ENCODE assay signal across 8 cellular contexts in the genomic region with DNA sequence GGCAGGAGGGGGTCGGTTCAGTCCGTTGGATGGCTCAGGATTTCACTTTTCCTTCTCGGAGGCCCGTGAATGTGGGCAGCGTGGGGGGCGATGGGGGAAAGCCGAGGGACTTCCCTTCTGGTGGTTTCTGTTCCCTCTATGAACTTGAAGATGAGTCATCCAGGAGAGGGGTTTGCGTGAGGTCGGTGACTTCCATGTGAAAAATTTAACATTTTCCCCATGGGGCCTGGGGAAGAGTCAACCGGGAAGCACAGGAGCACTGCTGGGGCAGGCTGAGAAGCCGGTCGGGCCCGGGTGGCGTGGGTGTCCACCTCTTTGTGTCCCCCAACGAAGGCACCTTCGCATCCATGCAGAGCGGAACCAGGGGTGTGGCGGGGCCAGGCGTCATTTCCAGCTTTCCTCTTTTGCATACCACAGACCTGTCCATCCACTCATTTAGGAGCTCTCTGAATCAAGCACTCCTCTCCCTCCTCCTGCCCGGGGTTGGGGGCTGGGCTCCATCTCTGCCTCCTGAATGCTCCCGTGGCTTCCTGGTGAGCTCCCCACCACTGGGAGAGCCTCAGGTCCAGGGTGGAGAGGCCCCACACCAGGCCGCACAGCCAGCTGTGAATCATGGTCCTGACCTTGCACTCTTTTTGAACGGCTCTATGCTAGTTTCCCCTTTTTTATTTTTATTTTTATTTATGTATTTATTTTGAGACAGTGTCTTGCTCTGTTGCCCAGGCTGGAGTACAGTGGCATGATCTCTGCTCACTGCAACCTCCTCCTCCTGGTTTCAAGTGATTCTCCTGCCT.
DNase-seq lines count a peak whose midpoint lies in the region; ATAC-seq, FAIRE-seq and TF ChIP-seq lines count a peak whose summit lies in the region.

No MANE protein-coding gene starts in this region.

- no peak overlapping the region for H3K56ac ChIP-seq in H1 (replicated peaks; ENCODE audit: insufficient read length, low read depth, low read length)

- H3K4me1 ChIP-seq in OCI-LY3 (ENCODE audit: low read length) (peaks cover 90% of the 10 kb centered on the region), H1 (replicated peaks in 1 of 4; ENCODE audit: control insufficient read depth in 3 of 4, insufficient read depth in 4 of 4, low read length in 3 of 4) (peaks cover 14 to 36% (median 28%) of the 10 kb centered on the region in 4 experiments), subcutaneous abdominal adipose tissue (ENCODE audit: control insufficient read depth in 5 of 5, insufficient read depth in 5 of 5, low read length in 5 of 5) (peaks cover 0 to 31% (median 11%) of the 10 kb centered on the region in 5 donors)

- peak; percentile 44 for ATAC-seq in HG02884 (IDR thresholded peaks at IDR 0.05; ENCODE audit: unreplicated experiment)

- FAIRE-seq in H1 (lab: Jason Lieb, UNC), result no peak

- peaks cover 2% of the 10 kb centered on the region for H3K23me2 ChIP-seq in H1 (ENCODE audit: low read depth, low read length)

- no peak overlapping the region for H3K4ac ChIP-seq in H1 (replicated peaks; ENCODE audit: insufficient read length, low read depth, low read length)

- no peak for TF ChIP-seq EP300 in H1 (IDR thresholded peaks at IDR 0.05; ENCODE audit: borderline replicate concordance in 1 of 2, low read depth in 2 of 2, low read length in 2 of 2)

- no peak for TF ChIP-seq POLR2A in H1 (IDR thresholded peaks at IDR 0.05; ENCODE audit: control extremely low read depth in 1 of 2, low read depth in 2 of 2, low read length in 2 of 2)

- TF ChIP-seq RAD21 in H1 (IDR thresholded peaks at IDR 0.05 in 1 of 2, conservative IDR thresholded peaks at IDR 0.05 in 1 of 2; ENCODE audit: low read depth in 2 of 2, low read length in 2 of 2), result no peak

- 67% methylated on average over 22 of the region's 23 CpGs; no CpG with 5 or more reads in 1 of the 2 experiments for WGBS in H1 (ENCODE audit: extremely low coverage in 1 of 2, insufficient coverage in 1 of 2, insufficient read length in 1 of 2, insufficient replicate concordance in 2 of 2, low coverage in 1 of 2, low lambda C conversion rate in 2 of 2, missing lambda C conversion rate in 1 of 2), 2 experiments

- peaks cover 21% of the 10 kb centered on the region for H3K36me3 ChIP-seq in OCI-LY3 (replicated peaks; ENCODE audit: low read depth, low read length)
- no peaks in the 10 kb centered on the region for H3K36me3 ChIP-seq in H1 (ENCODE audit: control insufficient read depth in 2 of 4, insufficient read depth in 4 of 4, low read length in 3 of 4)
- no peaks in the 10 kb centered on the region for H3K36me3 ChIP-seq in subcutaneous abdominal adipose tissue (ENCODE audit: control insufficient read depth in 5 of 5, insufficient read depth in 5 of 5, low read length in 5 of 5)

- peak overlapping the region; percentile 99 for H3K27ac ChIP-seq in OCI-LY3 (ENCODE audit: low read length)
- H3K27ac ChIP-seq in H1 (ENCODE audit: low read depth, low read length), result no peak overlapping the region
- no peak overlapping the region for H3K27ac ChIP-seq in subcutaneous abdominal adipose tissue (ENCODE audit: low read depth, low read length)

- H3K4me3 ChIP-seq in OCI-LY3 (ENCODE audit: low read length) (peak overlapping the region; percentile 71), H1 (ENCODE audit: extremely low read depth in 1 of 4, insufficient read depth in 2 of 4, low read depth in 3 of 4, low read length in 4 of 4) (no peak overlapping the region), subcutaneous abdominal adipose tissue (ENCODE audit: low read depth in 1 of 5, low read length in 5 of 5) (peak overlapping the region in 3 of 5 donors; percentile 8 to 29 (median 21))

- H2AFZ ChIP-seq in OCI-LY3 (ENCODE audit: low read depth, low read length), result no peak overlapping the region
- H2AFZ ChIP-seq in H1 (ENCODE audit: low read length), result no peak overlapping the region

- no peak overlapping the region for H3K14ac ChIP-seq in H1 (ENCODE audit: insufficient read length)

- TF ChIP-seq CTCF in OCI-LY3 (IDR thresholded peaks at IDR 0.05; ENCODE audit: low read depth, low read length) (no peak), H1 (IDR thresholded peaks at IDR 0.05; ENCODE audit: control extremely low read depth in 1 of 3, insufficient read depth in 1 of 3, low read depth in 1 of 3, low read length in 3 of 3) (no peak)

- no peaks in the 10 kb centered on the region for H3K79me1 ChIP-seq in H1 (ENCODE audit: low read depth, low read length)

- peak; percentile 72 for DNase-seq in activated CD4-positive, alpha-beta T cell treated with anti-CD3 and anti-CD28 coated beads for 48 hours
- no peak for DNase-seq in activated CD4-positive, alpha-beta T cell treated with anti-CD3 and anti-CD28 coated beads for 1 hour
- DNase-seq in H1 (ENCODE audit: low read depth in 1 of 2, low spot score in 2 of 2), result no peak
- no peak for DNase-seq in NCI-H2171 (lab: John Stamatoyannopoulos, UW)
- DNase-seq in NCI-H510A (lab: John Stamatoyannopoulos, UW), result no peak

- H4K91ac ChIP-seq in H1 (replicated peaks; ENCODE audit: insufficient read length, low read length), result peak overlapping the region; percentile 72

- H4K5ac ChIP-seq in H1 (ENCODE audit: insufficient read length, low read depth, low read length), result no peak overlapping the region

- H4K8ac ChIP-seq in H1 (ENCODE audit: extremely low read depth, insufficient read depth, low read length), result no peak overlapping the region

- no peaks in the 10 kb centered on the region for H4K20me1 ChIP-seq in OCI-LY3 (ENCODE audit: insufficient read depth, low read length)
- H4K20me1 ChIP-seq in H1 (replicated peaks in 1 of 2; ENCODE audit: control insufficient read depth in 1 of 2, insufficient read depth in 2 of 2, low read length in 2 of 2), result no peaks in the 10 kb centered on the region

- no peak overlapping the region for H2BK15ac ChIP-seq in H1 (ENCODE audit: low read length)

- H3K4me2 ChIP-seq in OCI-LY3 (ENCODE audit: low read length) (peak overlapping the region; percentile 88), H1 (ENCODE audit: insufficient read depth in 1 of 2, low read depth in 2 of 2, low read length in 2 of 2) (no peak overlapping the region; a peak in 1 of 4 replicates)

- no peak overlapping the region for H3K23ac ChIP-seq in H1 (ENCODE audit: insufficient read length)

- H3K9me3 ChIP-seq in OCI-LY3 (ENCODE audit: insufficient read depth, low read length) (no peaks in the 10 kb centered on the region), H1 (ENCODE audit: insufficient read depth in 2 of 2, low read depth in 1 of 2, low read length in 1 of 2) (no peaks in the 10 kb centered on the region), subcutaneous abdominal adipose tissue (ENCODE audit: control insufficient read depth in 5 of 5, low read length in 5 of 5) (no peaks in the 10 kb centered on the region)

- H2BK120ac ChIP-seq in H1 (replicated peaks; ENCODE audit: low read depth, low read length), result no peak overlapping the region

- CTCF ChIA-PET in H1 (lab: Charles Lee; ENCODE audit: partially characterized antibody), result interaction anchor here (0.6 to 1.5 kb wide), 4 partner anchors 8 to 180 kb away, joined by 3 read pairs; no protein-coding TSS in a partner anchor

- H2AK5ac ChIP-seq in H1 (ENCODE audit: low read depth, low read length), result no peak overlapping the region

- H3K9ac ChIP-seq in OCI-LY3 (ENCODE audit: low read length) (peak overlapping the region; percentile 86), H1 (replicated peaks in 1 of 4; ENCODE audit: extremely low read depth in 1 of 4, low read depth in 3 of 4, low read length in 3 of 4) (no peak overlapping the region), subcutaneous abdominal adipose tissue (ENCODE audit: low read length in 5 of 5) (no peak overlapping the region)

- H2BK20ac ChIP-seq in H1 (ENCODE audit: low read length), result no peak overlapping the region

- peak overlapping the region; percentile 72; the same call in 1 of the 2 replicates for H2BK12ac ChIP-seq in H1 (ENCODE audit: low read depth, low read length)

- H2BK5ac ChIP-seq in H1 (ENCODE audit: low read depth, low read length), result peak overlapping the region; percentile 88; the same call in 1 of the 2 replicates

- POLR2A ChIA-PET in H1 (lab: Charles Lee; ENCODE audit: partially characterized antibody), result interaction anchor here (0.6 to 1.9 kb wide), 2 partner anchors 13 to 181 kb away, joined by 3 to 5 read pairs; no protein-coding TSS in a partner anchor

- H3K79me2 ChIP-seq in OCI-LY3 (ENCODE audit: low read length) (peaks cover 81% of the 10 kb centered on the region), H1 (ENCODE audit: control insufficient read depth in 1 of 2, insufficient read depth in 2 of 2, low read length in 2 of 2) (peaks cover 0 to 9% of the 10 kb centered on the region in 2 experiments; a peak in 1 of 4 replicates)

- H3K18ac ChIP-seq in H1 (ENCODE audit: extremely low read depth, low read length), result peak overlapping the region; percentile 62; the same call in 1 of the 2 replicates

- H3K27me3 ChIP-seq in OCI-LY3 (ENCODE audit: low read depth, low read length) (no peaks in the 10 kb centered on the region), H1 (replicated peaks in 1 of 4; ENCODE audit: control insufficient read depth in 3 of 4, extremely low read depth in 1 of 4, insufficient read depth in 3 of 4, low read length in 3 of 4) (no peaks in the 10 kb centered on the region), subcutaneous abdominal adipose tissue (ENCODE audit: control insufficient read depth in 5 of 5, insufficient read depth in 4 of 5, low read length in 5 of 5) (peaks cover 0 to 9% (median 0%) of the 10 kb centered on the region in 5 donors)

TF ChIP-seq in H1, 55 proteins besides CTCF, POLR2A, EP300 and RAD21:
- TF ChIP-seq JUND (IDR thresholded peaks at IDR 0.05; ENCODE audit: low read length) (peak; percentile 53; the same call in 1 of the 2 replicates), NRF1 (IDR thresholded peaks at IDR 0.05; ENCODE audit: low read depth, low read length) (no peak)
TF ChIP-seq in H1: peak in this region for 1.

Comparison
In these comparisons a context has a peak if more than half of its experiments do, and no peak if none do; other contexts are left out.
1. H3K4me3 ChIP-seq: peak in OCI-LY3 (single experiment) and subcutaneous abdominal adipose tissue (3 of 5); none in H1 (0 of 4).